19 cellular contexts compared by ENCODE assay signal in genomic region chr7:145378197-145378596, GRCh38.
DNase-seq lines count a peak whose midpoint lies in the region; ATAC-seq, FAIRE-seq and TF ChIP-seq lines count a peak whose summit lies in the region.
"Had no signal": no experiment of that assay in that cellular context is flagged by ENCODE, and none has a peak within 500 bp of the region (broad histone marks: within the 10 kb centered on the region; RNA-seq: fewer than 3 reads in every experiment).

No MANE protein-coding gene starts in this region.

- H4K20me1 ChIP-seq in OCI-LY3 (ENCODE audit: insufficient read depth, low read length), result no peaks in the 10 kb centered on the region

- no peak overlapping the region for H3K27ac ChIP-seq in OCI-LY3 (ENCODE audit: low read length)
- H3K27ac ChIP-seq: 22Rv1 had no signal

- no peak overlapping the region for H2AFZ ChIP-seq in OCI-LY3 (ENCODE audit: low read depth, low read length)
- H2AFZ ChIP-seq: GM23338 had no signal

- no peaks in the 10 kb centered on the region for H3K27me3 ChIP-seq in OCI-LY3 (ENCODE audit: low read depth, low read length)

- H3K36me3 ChIP-seq in OCI-LY3 (replicated peaks; ENCODE audit: low read depth, low read length), result no peaks in the 10 kb centered on the region

- POLR2A ChIA-PET in WTC11 (lab: Charles Lee), result no interaction called here

- peak overlapping the region; percentile 55 for H3K4me2 ChIP-seq in OCI-LY3 (ENCODE audit: low read length)
- H3K4me2 ChIP-seq: GM23338 had no signal

- no peak overlapping the region for H3K27ac Mint-ChIP-seq in WTC11
- H3K27ac Mint-ChIP-seq: CD14-positive monocyte; CD8-positive, alpha-beta memory T cell; GM23338 had no signal

- H3K9ac ChIP-seq in OCI-LY3 (ENCODE audit: low read length), result no peak overlapping the region

- H3K79me2 ChIP-seq in OCI-LY3 (ENCODE audit: low read length), result no peaks in the 10 kb centered on the region

- no peaks in the 10 kb centered on the region for H3K36me3 Mint-ChIP-seq in WTC11
- H3K36me3 Mint-ChIP-seq: CD14-positive monocyte; CD8-positive, alpha-beta memory T cell had no signal

- no peak for TF ChIP-seq POLR2A in GM12891 (IDR thresholded peaks at IDR 0.05; ENCODE audit: low read depth, low read length)

- no peaks in the 10 kb centered on the region for H3K4me1 Mint-ChIP-seq in WTC11
- H3K4me1 Mint-ChIP-seq: CD14-positive monocyte; CD8-positive, alpha-beta memory T cell; GM23338 had no signal

- no peaks in the 10 kb centered on the region for H3K9me3 ChIP-seq in OCI-LY3 (ENCODE audit: insufficient read depth, low read length)
- H3K9me3 ChIP-seq: Caco-2 had no signal

- peaks cover 11% of the 10 kb centered on the region for H3K9me3 Mint-ChIP-seq in WTC11

- no peak overlapping the region for H3K4me3 Mint-ChIP-seq in WTC11
- H3K4me3 Mint-ChIP-seq: CD14-positive monocyte; CD8-positive, alpha-beta memory T cell; GM23338 had no signal

- no peaks in the 10 kb centered on the region for H3K27me3 Mint-ChIP-seq in WTC11 (ENCODE audit: low read depth)
- H3K27me3 Mint-ChIP-seq: CD8-positive, alpha-beta memory T cell had no signal

- DNase-seq in GM12891 (ENCODE audit: insufficient read length, low spot score) (no peak), NCI-H510A (lab: John Stamatoyannopoulos, UW) (no peak), WTC11 (ENCODE audit: low spot score) (no peak)
- DNase-seq in effector CD4-positive, alpha-beta T cell, result no peak
- DNase-seq: Caco-2; CD8-positive, alpha-beta memory T cell; DND-41; GF-D8; H7; IMR-90; Kasumi-1; KBM-7 had no signal

- no peak for FAIRE-seq in GM12891 (lab: Jason Lieb, UNC)

- ATAC-seq in GM19351 (IDR thresholded peaks at IDR 0.05; ENCODE audit: unreplicated experiment), result peak; percentile 62
- ATAC-seq in HG02870 (IDR thresholded peaks at IDR 0.05; ENCODE audit: unreplicated experiment), result peak; percentile 50
- ATAC-seq in WTC11, result no peak
- no peak for ATAC-seq in HG03175 (IDR thresholded peaks at IDR 0.05; ENCODE audit: unreplicated experiment)
- ATAC-seq: GM23338 had no signal

- CTCF ChIA-PET in WTC11 (lab: Charles Lee), result no interaction called here

- TF ChIP-seq CTCF in OCI-LY3 (IDR thresholded peaks at IDR 0.05; ENCODE audit: low read depth, low read length) (no peak), WTC11 (IDR thresholded peaks at IDR 0.05) (no peak)

- H3K4me1 ChIP-seq in OCI-LY3 (ENCODE audit: low read length), result peaks cover 26% of the 10 kb centered on the region
- H3K4me1 ChIP-seq: Caco-2 had no signal

- peak overlapping the region; percentile 17 for H3K4me3 ChIP-seq in OCI-LY3 (ENCODE audit: low read length)
- H3K4me3 ChIP-seq: GM23338 had no signal

TF ChIP-seq in GM12891, 5 proteins besides CTCF, POLR2A, EP300 and RAD21:
- TF ChIP-seq POU2F2 (IDR thresholded peaks at IDR 0.05; ENCODE audit: low read depth, low read length), result no peak
- TF ChIP-seq PAX5 (IDR thresholded peaks at IDR 0.05; ENCODE audit: insufficient read depth, low read length, severe bottlenecking), result no peak
- no peak for TF ChIP-seq POLR2AphosphoS5 (IDR thresholded peaks at IDR 0.05; ENCODE audit: low read depth, low read length)
- TF ChIP-seq TAF1 (IDR thresholded peaks at IDR 0.05; ENCODE audit: low read depth, low read length), result no peak
- peak; percentile 53; the same call in 1 of the 2 replicates for TF ChIP-seq SPI1 (IDR thresholded peaks at IDR 0.05; ENCODE audit: low read depth, low read length)

TF ChIP-seq in WTC11, 78 proteins besides CTCF, POLR2A, EP300 and RAD21 (continues in another document):
- TF ChIP-seq SMAD3 (CRISPR knock-in tag; IDR thresholded peaks at IDR 0.05; ENCODE audit: borderline replicate concordance) (no peak), PRRX2 (CRISPR knock-in tag; IDR thresholded peaks at IDR 0.05) (no peak), JAZF1 (CRISPR knock-in tag; IDR thresholded peaks at IDR 0.05) (no peak), NR2C2 (CRISPR knock-in tag; IDR thresholded peaks at IDR 0.05) (no peak), ZNF317 (CRISPR knock-in tag; IDR thresholded peaks at IDR 0.05; ENCODE audit: borderline replicate concordance, low read depth) (no peak), RORB (CRISPR knock-in tag; IDR thresholded peaks at IDR 0.05) (no peak), PRDM15 (CRISPR knock-in tag; IDR thresholded peaks at IDR 0.05) (no peak), ZNF121 (CRISPR knock-in tag; IDR thresholded peaks at IDR 0.05) (no peak), STAT6 (CRISPR knock-in tag; conservative IDR thresholded peaks at IDR 0.05; ENCODE audit: low read depth) (no peak), FOXJ3 (CRISPR knock-in tag; IDR thresholded peaks at IDR 0.05; ENCODE audit: borderline replicate concordance) (no peak), NFE2L1 (CRISPR knock-in tag; IDR thresholded peaks at IDR 0.05) (no peak), CDX4 (CRISPR knock-in tag; IDR thresholded peaks at IDR 0.05; ENCODE audit: borderline replicate concordance) (no peak), IRF2 (CRISPR knock-in tag; IDR thresholded peaks at IDR 0.05; ENCODE audit: borderline replicate concordance, low read depth) (no peak), ESRRA (CRISPR knock-in tag; IDR thresholded peaks at IDR 0.05; ENCODE audit: borderline replicate concordance) (no peak), AR (CRISPR knock-in tag; IDR thresholded peaks at IDR 0.05) (no peak)

Comparison
In these comparisons a context has a peak if more than half of its experiments do, and no peak if none do; other contexts are left out.
1. ATAC-seq: peak in GM19351 (single experiment) and HG02870 (single experiment); none in WTC11 (single experiment) and HG03175 (single experiment).